Comparison of ENCODE assay signal across 13 cellular contexts in genomic region chr17:27531469-27531948, GRCh38.
DNase-seq lines count a peak whose midpoint lies in the region; ATAC-seq, FAIRE-seq and TF ChIP-seq lines count a peak whose summit lies in the region.
"Had no signal": no experiment of that assay in that cellular context is flagged by ENCODE, and none has a peak within 500 bp of the region (broad histone marks: within the 10 kb centered on the region; RNA-seq: fewer than 3 reads in every experiment).

No MANE protein-coding gene starts in this region.

- H3K9me3 ChIP-seq in kidney (ENCODE audit: control insufficient read depth in 1 of 2, low read length in 2 of 2): no peaks in the 10 kb centered on the region
- H3K9me3 ChIP-seq in upper lobe of left lung: no peaks in the 10 kb centered on the region
- H3K9me3 ChIP-seq in ovary: no peaks in the 10 kb centered on the region
- H3K9me3 ChIP-seq: colonic mucosa had no signal

- no peak for ATAC-seq in activated naive CD8-positive, alpha-beta T cell treated with anti-CD3 and anti-CD28 coated beads, Interleukin-2, amount 10 ng/mL, durations not matched to agents 7 days and 5 days (ENCODE audit: low read depth)
- ATAC-seq in upper lobe of left lung (ENCODE audit: low FRiP score in 2 of 2) (peak; percentile 2 to 15), GM19324 (IDR thresholded peaks at IDR 0.05; ENCODE audit: low FRiP score, unreplicated experiment) (no peak)

- H3K27me3 ChIP-seq in upper lobe of left lung (no peaks in the 10 kb centered on the region), ovary (no peaks in the 10 kb centered on the region)
- H3K27me3 ChIP-seq: colonic mucosa had no signal

- no peaks in the 10 kb centered on the region for H3K9me3 Mint-ChIP-seq in activated naive CD8-positive, alpha-beta T cell treated with anti-CD3 and anti-CD28 coated beads, Interleukin-2, amount 10 ng/mL, durations not matched to agents 7 days and 5 days
- H3K9me3 Mint-ChIP-seq in activated naive CD8-positive, alpha-beta T cell treated with anti-CD3 and anti-CD28 coated beads for 36 hours: no peaks in the 10 kb centered on the region
- H3K9me3 Mint-ChIP-seq in immature natural killer cell: no peaks in the 10 kb centered on the region
- H3K9me3 Mint-ChIP-seq: activated T-cell treated with anti-CD3 and anti-CD28 coated beads, Interleukin-2, amount 50 U/mL, for 24 hours; naive thymus-derived CD4-positive, alpha-beta T cell had no signal

- TF ChIP-seq CTCF in kidney (IDR thresholded peaks at IDR 0.05; ENCODE audit: borderline replicate concordance, extremely low read depth, insufficient read depth): no peak
- no peak for TF ChIP-seq CTCF in upper lobe of left lung (IDR thresholded peaks at IDR 0.05)
- no peak for TF ChIP-seq CTCF in ovary (IDR thresholded peaks at IDR 0.05)

- H3K27ac ChIP-seq in kidney (ENCODE audit: low read depth in 2 of 2, low read length in 2 of 2) (peak overlapping the region; percentile 24 to 58), upper lobe of left lung (peak overlapping the region; percentile 68 to 88 (median 82)), ovary (no peak overlapping the region)
- H3K27ac ChIP-seq: colonic mucosa had no signal

- H3K27me3 Mint-ChIP-seq in activated naive CD8-positive, alpha-beta T cell treated with anti-CD3 and anti-CD28 coated beads, Interleukin-2, amount 10 ng/mL, durations not matched to agents 7 days and 5 days: no peaks in the 10 kb centered on the region
- no peaks in the 10 kb centered on the region for H3K27me3 Mint-ChIP-seq in activated naive CD8-positive, alpha-beta T cell treated with anti-CD3 and anti-CD28 coated beads for 36 hours
- H3K27me3 Mint-ChIP-seq in immature natural killer cell (ENCODE audit: low read depth in 3 of 3): peaks cover 0 to 5% (median 4%) of the 10 kb centered on the region in 3 donors
- H3K27me3 Mint-ChIP-seq: activated T-cell treated with anti-CD3 and anti-CD28 coated beads, Interleukin-2, amount 50 U/mL, for 24 hours; naive thymus-derived CD4-positive, alpha-beta T cell had no signal

- H3K36me3 ChIP-seq in kidney (ENCODE audit: control insufficient read depth in 1 of 2, insufficient read depth in 2 of 2, low read length in 2 of 2) (no peaks in the 10 kb centered on the region), upper lobe of left lung (no peaks in the 10 kb centered on the region), ovary (no peaks in the 10 kb centered on the region)
- H3K36me3 ChIP-seq: colonic mucosa had no signal

- intact Hi-C loops in kidney (cut with DNase I): no loop called here
- intact Hi-C loops in ovary (cut with DNase I): no loop called here

- H3K4me1 ChIP-seq in kidney (ENCODE audit: control insufficient read depth in 1 of 2, insufficient read depth in 1 of 2, low read depth in 1 of 2, low read length in 2 of 2) (peaks cover 21 to 33% of the 10 kb centered on the region in 2 donors), upper lobe of left lung (peaks cover 56 to 89% (median 83%) of the 10 kb centered on the region in 4 donors), ovary (ENCODE audit: insufficient read depth) (peaks cover 12% of the 10 kb centered on the region)

- no peak for FAIRE-seq in kidney (lab: Jason Lieb, UNC)

- H3K27ac Mint-ChIP-seq in activated naive CD8-positive, alpha-beta T cell treated with anti-CD3 and anti-CD28 coated beads, Interleukin-2, amount 10 ng/mL, durations not matched to agents 7 days and 5 days: peak overlapping the region; percentile 69
- no peak overlapping the region for H3K27ac Mint-ChIP-seq in activated naive CD8-positive, alpha-beta T cell treated with anti-CD3 and anti-CD28 coated beads for 36 hours
- peak overlapping the region in 1 of 6 donors; percentile 46 for H3K27ac Mint-ChIP-seq in immature natural killer cell

- H3K4me3 Mint-ChIP-seq in activated naive CD8-positive, alpha-beta T cell treated with anti-CD3 and anti-CD28 coated beads, Interleukin-2, amount 10 ng/mL, durations not matched to agents 7 days and 5 days: no peak overlapping the region
- H3K4me3 Mint-ChIP-seq in activated naive CD8-positive, alpha-beta T cell treated with anti-CD3 and anti-CD28 coated beads for 36 hours: no peak overlapping the region
- H3K4me3 Mint-ChIP-seq in immature natural killer cell: no peak overlapping the region
- H3K4me3 Mint-ChIP-seq: activated T-cell treated with anti-CD3 and anti-CD28 coated beads, Interleukin-2, amount 50 U/mL, for 24 hours had no signal

- H3K4me1 Mint-ChIP-seq in activated naive CD8-positive, alpha-beta T cell treated with anti-CD3 and anti-CD28 coated beads, Interleukin-2, amount 10 ng/mL, durations not matched to agents 7 days and 5 days: peaks cover 60% of the 10 kb centered on the region
- H3K4me1 Mint-ChIP-seq in activated naive CD8-positive, alpha-beta T cell treated with anti-CD3 and anti-CD28 coated beads for 36 hours: peaks cover 52% of the 10 kb centered on the region
- peaks cover 22 to 31% of the 10 kb centered on the region in 2 donors for H3K4me1 Mint-ChIP-seq in immature natural killer cell

- TF ChIP-seq POLR2A in upper lobe of left lung (IDR thresholded peaks at IDR 0.05): no peak
- no peak for TF ChIP-seq POLR2A in ovary (IDR thresholded peaks at IDR 0.05)

- DNase-seq in activated naive CD8-positive, alpha-beta T cell treated with anti-CD3 and anti-CD28 coated beads, Interleukin-2, amount 10 ng/mL, durations not matched to agents 7 days and 5 days: no peak
- no peak for DNase-seq in activated naive CD8-positive, alpha-beta T cell treated with anti-CD3 and anti-CD28 coated beads for 36 hours
- DNase-seq in NCI-H524 treated with DMSO at 0.1 percent for 48 hours (lab: John Stamatoyannopoulos, UW) (peak; percentile 21), kidney (no peak), upper lobe of left lung (peak in 1 of 2 donors; percentile 59), ovary (no peak), immature natural killer cell (no peak)
- DNase-seq: activated T-cell treated with anti-CD3 and anti-CD28 coated beads, Interleukin-2, amount 50 U/mL, for 24 hours; colonic mucosa; naive thymus-derived CD4-positive, alpha-beta T cell; NCI-H187 treated with DMSO at 0.1 percent for 48 hours; stimulated activated CD4-positive, alpha-beta T cell treated with anti-CD3 and anti-CD28 coated beads, Interleukin-4, amount 100 ng/mL, for 4 hours had no signal

- POLR2A ChIA-PET in activated naive CD8-positive, alpha-beta T cell treated with anti-CD3 and anti-CD28 coated beads, Interleukin-2, amount 10 ng/mL, durations not matched to agents 7 days and 5 days (lab: Charles Lee): interaction anchor here (1.4 kb wide), 1 partner anchor 13 kb away, joined by 3 read pairs; no protein-coding TSS in a partner anchor

- no peak overlapping the region for H3K4me3 ChIP-seq in kidney (ENCODE audit: low read length in 2 of 2)
- H3K4me3 ChIP-seq in upper lobe of left lung: no peak overlapping the region
- H3K4me3 ChIP-seq in ovary: no peak overlapping the region
- H3K4me3 ChIP-seq: colonic mucosa had no signal

- H3K36me3 Mint-ChIP-seq in activated naive CD8-positive, alpha-beta T cell treated with anti-CD3 and anti-CD28 coated beads, Interleukin-2, amount 10 ng/mL, durations not matched to agents 7 days and 5 days: peaks cover 2% of the 10 kb centered on the region
- H3K36me3 Mint-ChIP-seq in activated naive CD8-positive, alpha-beta T cell treated with anti-CD3 and anti-CD28 coated beads for 36 hours: peaks cover 14% of the 10 kb centered on the region
- no peaks in the 10 kb centered on the region for H3K36me3 Mint-ChIP-seq in immature natural killer cell

- H3K9ac ChIP-seq in kidney (ENCODE audit: low read length in 2 of 2): peak overlapping the region in 1 of 2 donors; percentile 30

- WGBS in upper lobe of left lung, 2 donors: 68 to 83% methylated on average over 3 to 6 of the region's 6 CpGs
- 92 to 96% (median 95%) methylated on average over 6 of the region's 6 CpGs for WGBS in ovary, 3 donors

- no peak for TF ChIP-seq EP300 in upper lobe of left lung (IDR thresholded peaks at IDR 0.05)
- no peak for TF ChIP-seq EP300 in ovary (IDR thresholded peaks at IDR 0.05)

Comparison
In these comparisons a context has a peak if more than half of its experiments do, and no peak if none do; other contexts are left out.
1. ATAC-seq: peak in upper lobe of left lung (2 of 2); none in activated naive CD8-positive, alpha-beta T cell treated with anti-CD3 and anti-CD28 coated beads, Interleukin-2, amount 10 ng/mL, durations not matched to agents 7 days and 5 days (single experiment) and GM19324 (single experiment).
2. H3K27ac ChIP-seq: peak in kidney (2 of 2) and upper lobe of left lung (4 of 4); none in ovary (0 of 2).